ENCODE assay signal across 8 cellular contexts in the genomic region with DNA sequence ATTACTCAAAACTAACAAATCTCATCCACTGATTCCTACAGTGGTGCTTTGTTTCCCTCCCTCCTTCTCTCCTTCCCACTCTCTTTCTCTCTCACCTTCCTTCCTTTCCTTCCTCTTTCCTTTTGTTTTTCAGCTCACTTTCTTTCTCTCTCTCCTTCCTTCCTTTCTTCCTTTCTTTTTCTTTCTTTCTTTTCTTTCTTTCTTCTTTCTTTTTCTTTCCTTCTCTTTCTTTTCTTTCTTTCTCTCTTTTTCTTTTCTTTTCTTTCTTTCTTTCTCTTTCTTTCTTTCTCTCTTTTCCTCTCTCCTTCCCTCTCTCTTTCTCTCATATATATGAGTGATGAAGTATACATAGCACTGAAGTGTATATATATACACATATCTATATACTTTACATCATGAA.
"Had no signal": no experiment of that assay in that cellular context is flagged by ENCODE, and none has a peak within 500 bp of the region (broad histone marks: within the 10 kb centered on the region; RNA-seq: fewer than 3 reads in every experiment).

No MANE protein-coding gene starts in this region.

- H3K4me3 ChIP-seq: GM23338 had no signal

- H3K4me1 Mint-ChIP-seq: GM23338, H9, IgD-negative memory B cell had no signal

- ATAC-seq: GM23338, HepG2 had no signal

- H3K27ac Mint-ChIP-seq: GM23338, H9, HFFc6, IgD-negative memory B cell had no signal

- DNase-seq: H9, HCEC 1CT, HFFc6, KG1 had no signal

- H3K36me3 Mint-ChIP-seq: IgD-negative memory B cell had no signal

- H3K4me2 ChIP-seq: GM23338 had no signal

- H2AFZ ChIP-seq: GM23338 had no signal

- H3K27ac ChIP-seq: HL-60 had no signal

- H3K9me3 Mint-ChIP-seq: GM23338, H9 had no signal

- H3K4me3 Mint-ChIP-seq: GM23338, H9, HFFc6, IgD-negative memory B cell had no signal
